Comparison of ENCODE assay signal across 15 cellular contexts in the genomic region with DNA sequence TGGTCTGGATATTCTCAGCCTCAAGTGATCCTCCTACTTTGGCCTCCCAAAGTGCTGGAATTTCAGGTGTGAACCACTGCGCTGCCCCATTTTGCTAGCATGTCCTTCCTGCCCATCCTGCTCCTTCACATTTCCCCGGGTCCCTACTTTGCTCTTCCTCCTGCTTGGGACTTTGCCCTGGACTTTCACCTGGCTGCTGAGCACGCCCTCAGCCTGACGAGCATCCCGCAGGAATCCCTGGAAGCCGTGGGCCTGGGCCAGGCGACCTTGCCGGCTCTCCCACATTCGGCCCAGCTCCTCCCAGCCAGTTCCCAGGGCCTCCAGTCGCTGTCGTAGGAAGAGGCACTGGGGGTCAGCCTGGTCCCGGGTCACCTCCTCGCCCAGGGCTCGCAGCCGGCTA. TPM values are rescaled to one million over a fixed set of nuclear protein-coding genes. Genes with fewer than 3 reads are reported as not detected.
"Had no signal": no experiment of that assay in that cellular context is flagged by ENCODE, and none has a peak within 500 bp of the region (broad histone marks: within the 10 kb centered on the region; RNA-seq: fewer than 3 reads in every experiment).

No MANE protein-coding gene starts in this region.

- H3K36me3 ChIP-seq: thoracic aorta, upper lobe of left lung had no signal

- H3K9me3 ChIP-seq: upper lobe of left lung had no signal

- H2AFZ ChIP-seq: parathyroid adenoma had no signal

- H3K4me3 ChIP-seq: dorsolateral prefrontal cortex, thoracic aorta, tibial nerve, upper lobe of left lung had no signal

- DNase-seq: dorsolateral prefrontal cortex; effector CD4-positive, alpha-beta T cell; hypothalamus; immature natural killer cell; islet precursor cell; kidney glomerular epithelial cell; mesenchymal stem cell; natural killer cell; stimulated activated CD4-positive, alpha-beta T cell treated with anti-CD3 and anti-CD28 coated beads, Interleukin-4, amount 100 ng/mL, for 4 hours; stimulated activated naive B cell treated with anti-CD40 and anti-IgM and Interleukin-4, amounts not matched to agents 10 μg/mL and 1 μg/mL and 100 μg/mL, for 72 hours had no signal

- H3K9ac ChIP-seq: parathyroid adenoma had no signal

- ATAC-seq: natural killer cell; sciatic nerve; stimulated activated naive B cell treated with anti-CD40 and anti-IgM and Interleukin-4, amounts not matched to agents 10 μg/mL and 1 μg/mL and 100 μg/mL, for 72 hours had no signal

- H3K27ac ChIP-seq: dorsolateral prefrontal cortex, parathyroid adenoma, thoracic aorta, tibial nerve, upper lobe of left lung had no signal

- H3K4me1 ChIP-seq: parathyroid adenoma, tibial nerve, upper lobe of left lung had no signal

- H3K27me3 ChIP-seq: dorsolateral prefrontal cortex, tibial nerve, upper lobe of left lung had no signal

RNA-seq across cellular contexts. Expression of a gene that starts 28.7 kb away (rescaled TPM):
- polyA plus RNA-seq: immature natural killer cell had no signal
